ENCODE assay signal across 8 cellular contexts in the genomic region with DNA sequence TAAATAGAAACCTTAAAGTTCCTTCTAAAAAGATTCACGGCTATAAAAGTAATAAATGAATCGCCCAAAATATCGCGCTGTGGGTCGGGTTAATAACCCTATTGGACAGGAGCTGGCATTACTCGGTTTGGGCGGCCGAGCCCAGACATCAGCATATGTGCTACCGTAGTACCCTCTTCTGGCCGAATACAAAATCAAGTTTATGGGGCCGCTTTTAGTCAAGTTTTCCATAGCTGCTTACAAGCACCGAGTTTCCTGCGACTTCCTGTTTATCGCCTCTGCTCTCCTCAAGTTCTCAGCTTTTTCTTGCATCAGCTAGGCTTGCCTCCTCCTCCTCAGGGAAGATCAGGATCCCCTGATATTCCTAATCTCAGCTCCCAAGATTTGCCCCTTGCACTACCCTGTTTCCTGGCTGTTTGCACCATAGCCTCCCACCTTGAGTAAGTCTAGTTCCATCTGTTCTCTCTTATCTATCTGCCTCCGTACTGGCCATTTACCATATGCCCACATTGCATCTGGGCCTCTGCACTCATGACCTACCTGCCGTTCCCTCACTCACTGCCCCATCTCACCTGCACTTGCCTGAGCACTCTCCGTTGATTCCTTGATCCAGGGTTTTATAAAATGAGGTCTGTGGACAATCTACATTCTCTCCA. TPM values are rescaled to one million over a fixed set of nuclear protein-coding genes. Genes with fewer than 3 reads are reported as not detected.
DNase-seq lines count a peak whose midpoint lies in the region; ATAC-seq, FAIRE-seq and TF ChIP-seq lines count a peak whose summit lies in the region.

No MANE protein-coding gene starts in this region.

- POLR2A ChIA-PET in CD8-positive, alpha-beta T cell (lab: Charles Lee): interaction anchor here (0.7 kb wide), 1 partner anchor 17 kb away, joined by 3 read pairs; no protein-coding TSS in a partner anchor
- POLR2A ChIA-PET in Panc1 (lab: Charles Lee): no interaction called here

- BruUV-seq in Panc1 (replicated peaks; lab: Mats Ljungman, UMichigan): no TSS peak

- peak; percentile 91 for ATAC-seq in CD8-positive, alpha-beta T cell
- peak; percentile 82 for ATAC-seq in HG03108 (IDR thresholded peaks at IDR 0.05; ENCODE audit: unreplicated experiment)
- peak; percentile 95 for ATAC-seq in Panc1
- peak; percentile 83 to 96 (median 89) for ATAC-seq in natural killer cell

- intact Hi-C loops in CD8-positive, alpha-beta T cell (cut with DNase I, micrococcal nuclease): no loop called here
- intact Hi-C loops in Panc1 (cut with micrococcal nuclease; ENCODE audit: unreplicated experiment) (no loop called here), natural killer cell (cut with micrococcal nuclease) (no loop called here)

- peak; percentile 49 for TF ChIP-seq CTCF in CD8-positive, alpha-beta T cell (IDR thresholded peaks at IDR 0.05)
- TF ChIP-seq CTCF in Panc1 (IDR thresholded peaks at IDR 0.05) (peak; percentile 67), natural killer cell (IDR thresholded peaks at IDR 0.05) (peak; percentile 45)

- CTCF ChIA-PET in CD8-positive, alpha-beta T cell (lab: Charles Lee): interaction anchor here (0.7 to 1.7 kb wide), 4 partner anchors 13 to 96 kb away, joined by 3 to 17 read pairs (median 3); no protein-coding TSS in a partner anchor
- CTCF ChIA-PET in Panc1 (lab: Charles Lee): interaction anchor here (0.5 to 0.7 kb wide), 5 partner anchors 12 to 467 kb away, joined by 3 to 9 read pairs (median 3); no protein-coding TSS in a partner anchor
- CTCF ChIA-PET in activated naive CD4-positive, alpha-beta T cell treated with anti-CD3 and anti-CD28 coated beads, Interleukin-2, amount 10 ng/mL, durations not matched to agents 7 days and 5 days (lab: Charles Lee): interaction anchor here (0.9 to 5.0 kb wide), 8 partner anchors 8 to 851 kb away, joined by 3 to 27 read pairs (median 3); no protein-coding TSS in a partner anchor

- FAIRE-seq in GM19239 (lab: Jason Lieb, UNC): no peak

- H3K9me3 ChIP-seq in CD8-positive, alpha-beta T cell (ENCODE audit: low read length): no peaks in the 10 kb centered on the region
- no peaks in the 10 kb centered on the region for H3K9me3 ChIP-seq in Panc1 (ENCODE audit: control insufficient read depth, insufficient read depth, low read depth, low read length)

- H3K4me3 Mint-ChIP-seq in CD8-positive, alpha-beta T cell: peak overlapping the region; percentile 58
- peak overlapping the region; percentile 8 for H3K4me3 Mint-ChIP-seq in activated naive CD4-positive, alpha-beta T cell treated with anti-CD3 and anti-CD28 coated beads, Interleukin-2, amount 10 ng/mL, durations not matched to agents 7 days and 5 days
- H3K4me3 Mint-ChIP-seq in natural killer cell: peak overlapping the region; percentile 69

- H3K4me1 Mint-ChIP-seq in CD8-positive, alpha-beta T cell (ENCODE audit: low read depth): peaks cover 20% of the 10 kb centered on the region
- peaks cover 21% of the 10 kb centered on the region for H3K4me1 Mint-ChIP-seq in activated naive CD4-positive, alpha-beta T cell treated with anti-CD3 and anti-CD28 coated beads, Interleukin-2, amount 10 ng/mL, durations not matched to agents 7 days and 5 days
- H3K4me1 Mint-ChIP-seq in natural killer cell: peaks cover 11 to 16% of the 10 kb centered on the region in 2 donors

- peaks cover 4% of the 10 kb centered on the region for H3K36me3 Mint-ChIP-seq in CD8-positive, alpha-beta T cell
- no peaks in the 10 kb centered on the region for H3K36me3 Mint-ChIP-seq in activated naive CD4-positive, alpha-beta T cell treated with anti-CD3 and anti-CD28 coated beads, Interleukin-2, amount 10 ng/mL, durations not matched to agents 7 days and 5 days
- H3K36me3 Mint-ChIP-seq in natural killer cell: no peaks in the 10 kb centered on the region

- peak in 6 of 7 experiments; percentile 8 to 54 (median 27) for DNase-seq in CD8-positive, alpha-beta T cell
- DNase-seq in GM19239 (ENCODE audit: insufficient read length, low spot score): peak; percentile 51
- peak; percentile 41 for DNase-seq in Panc1 (ENCODE audit: low read depth, low spot score)
- DNase-seq in activated naive CD4-positive, alpha-beta T cell treated with anti-CD3 and anti-CD28 coated beads, Interleukin-2, amount 10 ng/mL, durations not matched to agents 7 days and 5 days: peak; percentile 66
- no peak for DNase-seq in natural killer cell
- no peak for DNase-seq in dedifferentiated amniotic fluid mesenchymal stem cell (ENCODE audit: extremely low spot score)
- no peak for DNase-seq in SHP77 treated with DMSO at 0.1 percent for 48 hours (lab: John Stamatoyannopoulos, UW)

- in situ Hi-C loops in Panc1 (cut with HindIII; ENCODE audit: low pct_unique_long_range_greater_than_20kb, low sequenced_read_pairs): no loop called here

- H3K27me3 ChIP-seq in CD8-positive, alpha-beta T cell (ENCODE audit: insufficient read depth, low read length): no peaks in the 10 kb centered on the region
- H3K27me3 ChIP-seq in Panc1 (ENCODE audit: control insufficient read depth, insufficient read depth, low read length): no peaks in the 10 kb centered on the region

- H3K27me3 Mint-ChIP-seq in CD8-positive, alpha-beta T cell (ENCODE audit: low read depth): no peaks in the 10 kb centered on the region
- no peaks in the 10 kb centered on the region for H3K27me3 Mint-ChIP-seq in activated naive CD4-positive, alpha-beta T cell treated with anti-CD3 and anti-CD28 coated beads, Interleukin-2, amount 10 ng/mL, durations not matched to agents 7 days and 5 days
- no peaks in the 10 kb centered on the region for H3K27me3 Mint-ChIP-seq in natural killer cell (ENCODE audit: low read depth in 2 of 2)

- H3K36me3 ChIP-seq in CD8-positive, alpha-beta T cell (ENCODE audit: insufficient read depth, low read length): no peaks in the 10 kb centered on the region
- H3K36me3 ChIP-seq in Panc1 (ENCODE audit: control insufficient read depth, insufficient read depth, low read length): no peaks in the 10 kb centered on the region

- peak overlapping the region; percentile 83 for H3K27ac Mint-ChIP-seq in CD8-positive, alpha-beta T cell
- H3K27ac Mint-ChIP-seq in activated naive CD4-positive, alpha-beta T cell treated with anti-CD3 and anti-CD28 coated beads, Interleukin-2, amount 10 ng/mL, durations not matched to agents 7 days and 5 days: no peak overlapping the region
- peak overlapping the region in 1 of 2 donors; percentile 9 for H3K27ac Mint-ChIP-seq in natural killer cell

- no peak overlapping the region for H3K4me3 ChIP-seq in CD8-positive, alpha-beta T cell (ENCODE audit: low read depth, low read length)
- peak overlapping the region; percentile 7 to 32; a peak in 3 of 4 replicates for H3K4me3 ChIP-seq in Panc1 (ENCODE audit: low read depth in 2 of 2, low read length in 2 of 2)

- H3K4me1 ChIP-seq in CD8-positive, alpha-beta T cell (ENCODE audit: insufficient read depth, low read length): peaks cover 8% of the 10 kb centered on the region
- H3K4me1 ChIP-seq in Panc1 (ENCODE audit: control insufficient read depth, insufficient read depth, low read length): no peaks in the 10 kb centered on the region

- H3K9me3 Mint-ChIP-seq in CD8-positive, alpha-beta T cell: no peaks in the 10 kb centered on the region
- H3K9me3 Mint-ChIP-seq in activated naive CD4-positive, alpha-beta T cell treated with anti-CD3 and anti-CD28 coated beads, Interleukin-2, amount 10 ng/mL, durations not matched to agents 7 days and 5 days: peaks cover 3% of the 10 kb centered on the region
- H3K9me3 Mint-ChIP-seq in natural killer cell: no peaks in the 10 kb centered on the region

- no peak overlapping the region for H3K27ac ChIP-seq in CD8-positive, alpha-beta T cell (ENCODE audit: low read depth, low read length)
- peak overlapping the region; percentile 60; the same call in 1 of the 2 replicates for H3K27ac ChIP-seq in Panc1 (ENCODE audit: low read length)

RNA-seq across cellular contexts. Expression of a gene that starts 56.1 kb away (rescaled TPM):
- 10 to 100 TPM; 19.3 to 20.7 TPM for total RNA-seq in CD8-positive, alpha-beta T cell
- total RNA-seq in Panc1 (2021; ENCODE audit: unreplicated experiment) (89.8 TPM), natural killer cell (10 to 100 TPM; 42.0 to 48.9 (median 42.3) TPM)
- 34.3 TPM for polyA plus RNA-seq in Panc1 (2012; ENCODE audit: insufficient read length)

Comparison
In these comparisons a context has a peak if more than half of its experiments do, and no peak if none do; other contexts are left out.
1. DNase-seq: peak in CD8-positive, alpha-beta T cell (6 of 7), GM19239 (single experiment), Panc1 (single experiment) and activated naive CD4-positive, alpha-beta T cell treated with anti-CD3 and anti-CD28 coated beads, Interleukin-2, amount 10 ng/mL, durations not matched to agents 7 days and 5 days (single experiment); none in natural killer cell (single experiment), dedifferentiated amniotic fluid mesenchymal stem cell (single experiment) and SHP77 treated with DMSO at 0.1 percent for 48 hours (single experiment).
2. H3K4me3 Mint-ChIP-seq: peak in every context shown above with its lines; median percentile 69 in natural killer cell; 58 in CD8-positive, alpha-beta T cell; 8 in activated naive CD4-positive, alpha-beta T cell treated with anti-CD3 and anti-CD28 coated beads, Interleukin-2, amount 10 ng/mL, durations not matched to agents 7 days and 5 days.
3. Peak in every context shown above with its lines, with median percentiles within 50 percentile points of each other: ATAC-seq and CTCF ChIP-seq.